In the genomic region with DNA sequence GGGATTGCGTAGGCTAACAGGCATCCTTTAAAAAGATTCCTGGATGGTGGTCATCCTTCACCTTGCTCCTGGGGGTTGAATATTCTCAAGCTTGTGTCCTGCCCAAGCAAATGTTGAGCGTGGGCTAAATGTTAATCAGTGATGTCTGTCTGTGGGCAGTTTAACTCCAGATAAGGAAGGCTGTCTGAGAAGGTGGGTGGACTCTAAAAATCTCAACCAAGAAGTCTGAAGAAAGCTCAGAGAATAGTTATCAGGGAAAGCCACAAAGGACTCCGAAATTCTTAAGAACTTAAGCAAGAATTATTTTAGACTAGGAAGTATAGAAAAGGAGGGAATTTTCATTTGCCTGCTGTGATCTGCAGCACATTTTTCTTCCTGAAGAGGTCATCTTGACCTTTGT, we compare ENCODE assay signal across 29 cellular contexts.
"Had no signal": no experiment of that assay in that cellular context is flagged by ENCODE, and none has a peak within 500 bp of the region (broad histone marks: within the 10 kb centered on the region; RNA-seq: fewer than 3 reads in every experiment).

No MANE protein-coding gene starts in this region.

- H3K27me3 ChIP-seq: body of pancreas had no signal

- ATAC-seq: activated CD4-positive, CD25-positive, alpha-beta regulatory T cell treated with anti-CD3 and anti-CD28 coated beads, Interleukin-2, amount 50 U/mL, for 24 hours; activated CD8-positive, alpha-beta memory T cell treated with anti-CD3 and anti-CD28 coated beads, Interleukin-2, amount 10 ng/mL, durations not matched to agents 7 days and 5 days; activated CD8-positive, alpha-beta T cell treated with anti-CD3 and anti-CD28 coated beads, Interleukin-2, amount 10 ng/mL, durations not matched to agents 7 days and 5 days; body of pancreas; esophagus mucosa had no signal

- DNase-seq: activated B cell treated with CpG ODN at 0.5 μM for 24 hours; activated CD4-positive, alpha-beta memory T cell treated with anti-CD3 and anti-CD28 coated beads for 36 hours; activated CD4-positive, alpha-beta T cell treated with anti-CD3 and anti-CD28 coated beads, Interleukin-2, amount 10 ng/mL, durations not matched to agents 24 days and 14 days; activated CD8-positive, alpha-beta memory T cell treated with anti-CD3 and anti-CD28 coated beads, Interleukin-2, amount 10 ng/mL, durations not matched to agents 7 days and 5 days; activated CD8-positive, alpha-beta memory T cell treated with anti-CD3 and anti-CD28 coated beads, Interleukin-2, amount 50 U/mL, for 4 hours; activated CD8-positive, alpha-beta T cell treated with anti-CD3 and anti-CD28 coated beads, Interleukin-2, amount 10 ng/mL, durations not matched to agents 7 days and 5 days; activated effector memory CD4-positive, alpha-beta T cell treated with anti-CD3 and anti-CD28 coated beads, Interleukin-2, amount 50 U/mL, for 16 hours; activated naive CD4-positive, alpha-beta T cell treated with anti-CD3 and anti-CD28 coated beads for 36 hours; activated naive CD8-positive, alpha-beta T cell treated with anti-CD3 and anti-CD28 coated beads, Interleukin-2, amount 10 ng/mL, durations not matched to agents 7 days and 5 days; activated T-cell treated with anti-CD3 and anti-CD28 coated beads, Interleukin-2, amount 50 U/mL, for 1 hour; activated T-cell treated with anti-CD3 and anti-CD28 coated beads, Interleukin-2, amount 50 U/mL, for 48 hours; amniotic stem cell; anterior cingulate cortex; body of pancreas; caudate nucleus; cortex of kidney; dermis blood vessel endothelial cell; effector CD8-positive, alpha-beta T cell; foreskin fibroblast; head of caudate nucleus; T-helper 2 cell had no signal

- H3K9me3 Mint-ChIP-seq: activated B cell treated with CpG ODN at 0.5 μM for 24 hours; activated CD4-positive, alpha-beta memory T cell treated with anti-CD3 and anti-CD28 coated beads for 36 hours; activated CD4-positive, alpha-beta T cell treated with anti-CD3 and anti-CD28 coated beads, Interleukin-2, amount 10 ng/mL, durations not matched to agents 24 days and 14 days; activated naive CD4-positive, alpha-beta T cell treated with anti-CD3 and anti-CD28 coated beads for 36 hours; activated naive CD4-positive, alpha-beta T cell treated with anti-CD3 and anti-CD28 coated beads, Interleukin-2, amount 50 U/mL, for 24 hours; activated naive CD8-positive, alpha-beta T cell treated with anti-CD3 and anti-CD28 coated beads, Interleukin-2, amount 10 ng/mL, durations not matched to agents 7 days and 5 days; activated T-helper 1 cell treated with anti-CD3 and anti-CD28 coated beads, Interleukin-12 subunit alpha, Interleukin-12 subunit beta, Interleukin-2, Interleukin-4 antibody, amounts not matched to agents 30 ng/mL and 10 ng/mL and 1 ng/mL, durations not matched to agents 14 hours and 24 hours and 36 hours; activated T-helper 2 cell treated with anti-CD3 and anti-CD28 coated beads, Interferon-gamma antibody, Interleukin-2, Interleukin-4, amounts not matched to agents 10 μg/mL and 5 μg/mL and 100 μg/mL, durations not matched to agents 14 hours and 24 hours and 36 hours had no signal

- H3K27ac ChIP-seq: body of pancreas, VCaP had no signal

- FAIRE-seq: colon, frontal cortex had no signal

- H3K4me3 Mint-ChIP-seq: activated B cell treated with CpG ODN at 0.5 μM for 24 hours; activated CD4-positive, alpha-beta memory T cell treated with anti-CD3 and anti-CD28 coated beads for 36 hours; activated CD4-positive, alpha-beta T cell treated with anti-CD3 and anti-CD28 coated beads, Interleukin-2, amount 10 ng/mL, durations not matched to agents 24 days and 14 days; activated CD8-positive, alpha-beta memory T cell treated with anti-CD3 and anti-CD28 coated beads, Interleukin-2, amount 10 ng/mL, durations not matched to agents 7 days and 5 days; activated CD8-positive, alpha-beta T cell treated with anti-CD3 and anti-CD28 coated beads, Interleukin-2, amount 10 ng/mL, durations not matched to agents 7 days and 5 days; activated naive CD4-positive, alpha-beta T cell treated with anti-CD3 and anti-CD28 coated beads for 36 hours; activated naive CD4-positive, alpha-beta T cell treated with anti-CD3 and anti-CD28 coated beads, Interleukin-2, amount 50 U/mL, for 24 hours; activated naive CD8-positive, alpha-beta T cell treated with anti-CD3 and anti-CD28 coated beads, Interleukin-2, amount 10 ng/mL, durations not matched to agents 7 days and 5 days; activated T-helper 1 cell treated with anti-CD3 and anti-CD28 coated beads, Interleukin-12 subunit alpha, Interleukin-12 subunit beta, Interleukin-2, Interleukin-4 antibody, amounts not matched to agents 30 ng/mL and 10 ng/mL and 1 ng/mL, durations not matched to agents 14 hours and 24 hours and 36 hours had no signal

- H3K27ac Mint-ChIP-seq: activated B cell treated with CpG ODN at 0.5 μM for 24 hours; activated CD4-positive, alpha-beta memory T cell treated with anti-CD3 and anti-CD28 coated beads for 36 hours; activated CD4-positive, alpha-beta T cell treated with anti-CD3 and anti-CD28 coated beads, Interleukin-2, amount 10 ng/mL, durations not matched to agents 24 days and 14 days; activated CD8-positive, alpha-beta memory T cell treated with anti-CD3 and anti-CD28 coated beads, Interleukin-2, amount 10 ng/mL, durations not matched to agents 7 days and 5 days; activated CD8-positive, alpha-beta T cell treated with anti-CD3 and anti-CD28 coated beads, Interleukin-2, amount 10 ng/mL, durations not matched to agents 7 days and 5 days; activated naive CD4-positive, alpha-beta T cell treated with anti-CD3 and anti-CD28 coated beads for 36 hours; activated naive CD4-positive, alpha-beta T cell treated with anti-CD3 and anti-CD28 coated beads, Interleukin-2, amount 50 U/mL, for 24 hours; activated naive CD8-positive, alpha-beta T cell treated with anti-CD3 and anti-CD28 coated beads, Interleukin-2, amount 10 ng/mL, durations not matched to agents 7 days and 5 days; activated T-helper 1 cell treated with anti-CD3 and anti-CD28 coated beads, Interleukin-12 subunit alpha, Interleukin-12 subunit beta, Interleukin-2, Interleukin-4 antibody, amounts not matched to agents 30 ng/mL and 10 ng/mL and 1 ng/mL, durations not matched to agents 14 hours and 24 hours and 36 hours; activated T-helper 2 cell treated with anti-CD3 and anti-CD28 coated beads, Interferon-gamma antibody, Interleukin-2, Interleukin-4, amounts not matched to agents 10 μg/mL and 5 μg/mL and 100 μg/mL, durations not matched to agents 14 hours and 24 hours and 36 hours had no signal

- H3K9me3 ChIP-seq: body of pancreas had no signal

- H3K4me1 ChIP-seq: body of pancreas had no signal

- H3K36me3 Mint-ChIP-seq: activated naive CD8-positive, alpha-beta T cell treated with anti-CD3 and anti-CD28 coated beads, Interleukin-2, amount 10 ng/mL, durations not matched to agents 7 days and 5 days had no signal

- H3K27me3 Mint-ChIP-seq: activated B cell treated with CpG ODN at 0.5 μM for 24 hours; activated CD4-positive, alpha-beta memory T cell treated with anti-CD3 and anti-CD28 coated beads for 36 hours; activated CD8-positive, alpha-beta memory T cell treated with anti-CD3 and anti-CD28 coated beads, Interleukin-2, amount 10 ng/mL, durations not matched to agents 7 days and 5 days; activated naive CD4-positive, alpha-beta T cell treated with anti-CD3 and anti-CD28 coated beads, Interleukin-2, amount 50 U/mL, for 24 hours; activated naive CD8-positive, alpha-beta T cell treated with anti-CD3 and anti-CD28 coated beads, Interleukin-2, amount 10 ng/mL, durations not matched to agents 7 days and 5 days had no signal

- H3K4me3 ChIP-seq: body of pancreas had no signal

- H3K4me1 Mint-ChIP-seq: activated B cell treated with CpG ODN at 0.5 μM for 24 hours; activated naive CD4-positive, alpha-beta T cell treated with anti-CD3 and anti-CD28 coated beads, Interleukin-2, amount 50 U/mL, for 24 hours had no signal
